9 cellular contexts compared by ENCODE assay signal in the genomic region with DNA sequence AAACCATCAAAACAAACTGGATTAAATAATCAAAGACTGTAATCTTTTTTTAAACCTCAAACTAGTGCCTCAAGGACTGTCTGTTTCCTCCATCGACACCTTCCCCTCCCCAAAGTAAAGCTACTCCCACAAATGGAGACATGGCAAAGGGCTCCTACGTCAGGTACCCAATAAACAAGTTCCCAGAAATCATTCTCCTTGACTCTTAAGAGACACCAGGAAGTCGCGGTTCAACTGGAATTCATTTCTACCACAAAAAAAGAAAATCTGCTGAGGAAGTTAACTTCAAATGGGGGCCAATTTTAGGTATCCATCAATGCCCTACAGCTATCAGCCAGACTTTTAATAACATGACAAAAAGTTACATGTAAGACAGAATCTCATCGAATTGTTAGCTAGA. TPM values are rescaled to one million over a fixed set of nuclear protein-coding genes. Genes with fewer than 3 reads are reported as not detected.
DNase-seq lines count a peak whose midpoint lies in the region; ATAC-seq and TF ChIP-seq lines count a peak whose summit lies in the region.
"Had no signal": no experiment of that assay in that cellular context is flagged by ENCODE, and none has a peak within 500 bp of the region (broad histone marks: within the 10 kb centered on the region; RNA-seq: fewer than 3 reads in every experiment).

No MANE protein-coding gene starts in this region.

- H3K4me3 ChIP-seq in AG10803 (ENCODE audit: low read length): peak overlapping the region; percentile 76; the same call in 1 of the 2 replicates
- peak overlapping the region; percentile 58 for H3K4me3 ChIP-seq in HL-60 (replicated peaks; ENCODE audit: insufficient read depth, low read length)
- H3K4me3 ChIP-seq: thoracic aorta had no signal

- H3K27me3 ChIP-seq in HL-60 (ENCODE audit: insufficient read depth, poor library complexity, severe bottlenecking): no peaks in the 10 kb centered on the region

- H3K4me1 Mint-ChIP-seq in immature natural killer cell: peaks cover 41 to 53% of the 10 kb centered on the region in 2 donors

- no peak for ATAC-seq in activated naive CD4-positive, alpha-beta T cell treated with anti-CD3 and anti-CD28 coated beads, Interleukin-2, amount 50 U/mL, for 72 hours
- ATAC-seq in GM18520 (IDR thresholded peaks at IDR 0.05; ENCODE audit: unreplicated experiment): no peak

- H3K36me3 Mint-ChIP-seq in activated naive CD4-positive, alpha-beta T cell treated with anti-CD3 and anti-CD28 coated beads, Interleukin-2, amount 50 U/mL, for 72 hours: peaks cover 45 to 51% of the 10 kb centered on the region in 2 donors
- H3K36me3 Mint-ChIP-seq in immature natural killer cell: peaks cover 0 to 44% (median 39%) of the 10 kb centered on the region in 3 donors

- H3K27ac Mint-ChIP-seq in activated naive CD4-positive, alpha-beta T cell treated with anti-CD3 and anti-CD28 coated beads, Interleukin-2, amount 50 U/mL, for 72 hours: peak overlapping the region; percentile 94 to 96
- H3K27ac Mint-ChIP-seq in immature natural killer cell: peak overlapping the region; percentile 54 to 92 (median 69)

- H3K27ac ChIP-seq in HL-60 (replicated peaks): 0 out of 2 replicates have a peak overlapping the region, but pooled peaks have one; percentile 90
- H3K27ac ChIP-seq: thoracic aorta had no signal

- no peak for TF ChIP-seq CTCF in AG10803 (conservative IDR thresholded peaks at IDR 0.05; ENCODE audit: low read length)
- no peak for TF ChIP-seq CTCF in HL-60 (IDR thresholded peaks at IDR 0.05; ENCODE audit: insufficient read depth, low read length)
- no peak for TF ChIP-seq CTCF in GM10266 (IDR thresholded peaks at IDR 0.05; ENCODE audit: control insufficient read depth, insufficient read depth, low read depth, missing control alignments)

- peak overlapping the region in 1 of 5 donors; percentile 90 for H3K4me3 Mint-ChIP-seq in immature natural killer cell

- H3K27me3 Mint-ChIP-seq in immature natural killer cell (ENCODE audit: low read depth in 3 of 3): peaks cover 0 to 3% (median 0%) of the 10 kb centered on the region in 3 donors

- DNase-seq in AG10803 (ENCODE audit: low read depth) (peak; percentile 18), HL-60 (ENCODE audit: low read depth in 1 of 2, low spot score in 1 of 2) (no peak), immature natural killer cell (no peak), GM10266 (ENCODE audit: extremely low spot score) (no peak), cortex of kidney (lab: John Stamatoyannopoulos, UW) (no peak), NOMO-1 treated with dmso at 0.1 percent for 144 hours (lab: John Stamatoyannopoulos, UW; ENCODE audit: unreplicated experiment) (no peak)
- no peak for DNase-seq in activated naive CD4-positive, alpha-beta T cell treated with anti-CD3 and anti-CD28 coated beads, Interleukin-2, amount 50 U/mL, for 72 hours (ENCODE audit: low spot score in 2 of 2)

- H3K9me3 Mint-ChIP-seq in activated naive CD4-positive, alpha-beta T cell treated with anti-CD3 and anti-CD28 coated beads, Interleukin-2, amount 50 U/mL, for 72 hours: no peaks in the 10 kb centered on the region
- no peaks in the 10 kb centered on the region for H3K9me3 Mint-ChIP-seq in immature natural killer cell

RNA-seq across cellular contexts. Expression of gene RPS4X, which starts 2.5 kb away (rescaled TPM):
- total RNA-seq in activated naive CD4-positive, alpha-beta T cell treated with anti-CD3 and anti-CD28 coated beads, Interleukin-2, amount 50 U/mL, for 72 hours: 1,000 to 10,000 TPM; 1,263 to 1,366 TPM
- 100 to 1,000 TPM; 414 to 635 (median 421) TPM for polyA plus RNA-seq in immature natural killer cell

RNA-seq across cellular contexts. Expression of gene CITED1, which starts 31.2 kb away (rescaled TPM):
- under 1 TPM in 1 of 2 donors, not detected in 1; 0.43 TPM for total RNA-seq in activated naive CD4-positive, alpha-beta T cell treated with anti-CD3 and anti-CD28 coated beads, Interleukin-2, amount 50 U/mL, for 72 hours
- 1 to 10 TPM in 1 of 3 donors, not detected in 2; 1.8 TPM for polyA plus RNA-seq in immature natural killer cell

RNA-seq across cellular contexts. Expression of gene ERCC6L, which starts 35.7 kb away (rescaled TPM):
- 10 to 100 TPM; 12.6 to 21.8 TPM for total RNA-seq in activated naive CD4-positive, alpha-beta T cell treated with anti-CD3 and anti-CD28 coated beads, Interleukin-2, amount 50 U/mL, for 72 hours
- polyA plus RNA-seq in immature natural killer cell: under 1 TPM; 0.21 to 0.68 (median 0.38) TPM
